In the genomic region with DNA sequence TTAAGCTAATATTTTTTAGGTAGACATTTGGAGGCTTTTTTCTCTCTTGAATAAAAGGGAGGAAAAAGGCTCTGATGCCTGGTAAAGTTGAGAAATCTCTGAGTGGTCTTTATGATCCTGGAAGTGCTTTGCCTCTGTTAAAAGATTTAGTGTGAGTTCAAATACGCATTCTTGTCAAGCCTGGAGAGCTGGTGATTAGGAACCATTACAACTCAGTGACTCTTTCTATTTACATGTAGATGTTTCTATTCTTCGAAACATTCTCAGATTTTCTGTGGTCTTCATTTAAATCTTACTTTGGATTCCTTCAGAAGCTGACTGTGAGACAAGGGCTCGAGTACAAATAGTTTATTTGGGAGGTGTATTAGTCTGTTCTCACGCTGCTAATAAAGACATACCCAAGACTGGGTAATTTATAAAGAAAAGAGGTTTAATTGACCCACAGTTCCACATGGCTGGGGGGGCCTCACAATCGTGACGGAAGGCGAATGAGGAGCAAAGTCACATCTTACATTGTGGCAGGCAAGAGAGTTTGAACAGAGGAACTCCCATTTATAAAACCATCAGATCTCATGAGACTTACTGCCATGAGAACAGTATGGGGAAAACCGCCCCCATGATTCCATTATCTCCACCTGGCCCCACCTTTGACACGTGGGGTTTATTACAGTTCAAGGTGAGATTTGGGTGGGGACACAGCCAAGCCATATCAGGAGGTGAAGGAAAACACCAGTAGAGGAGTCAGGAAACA, we compare ENCODE assay signal across 27 cellular contexts.
DNase-seq lines count a peak whose midpoint lies in the region; ATAC-seq and TF ChIP-seq lines count a peak whose summit lies in the region.
"Had no signal": no experiment of that assay in that cellular context is flagged by ENCODE, and none has a peak within 500 bp of the region (broad histone marks: within the 10 kb centered on the region; RNA-seq: fewer than 3 reads in every experiment).

No MANE protein-coding gene starts in this region.

- no peaks in the 10 kb centered on the region for H3K27me3 ChIP-seq in HAP-1 (ENCODE audit: low read depth)
- H3K27me3 ChIP-seq in iPS DF 6.9 (ENCODE audit: control insufficient read depth, insufficient read depth, low read length) = no peaks in the 10 kb centered on the region
- peaks cover 25% of the 10 kb centered on the region for H3K27me3 ChIP-seq in osteoblast (ENCODE audit: insufficient read depth, low read length)
- H3K27me3 ChIP-seq: MG63, transverse colon had no signal

- H3K4me1 ChIP-seq in HAP-1 = peaks cover 28% of the 10 kb centered on the region
- H3K4me1 ChIP-seq in iPS DF 6.9 (ENCODE audit: control insufficient read depth, insufficient read depth, low read length) = no peaks in the 10 kb centered on the region; the same call in 1 of the 2 replicates
- peaks cover 3% of the 10 kb centered on the region for H3K4me1 ChIP-seq in osteoblast (ENCODE audit: insufficient read depth, low read length)
- H3K4me1 ChIP-seq: breast epithelium, left ventricle myocardium inferior, transverse colon had no signal

- H2AFZ ChIP-seq in osteoblast (ENCODE audit: low read length) = no peak overlapping the region

- no peaks in the 10 kb centered on the region for H3K4me1 Mint-ChIP-seq in activated CD8-positive, alpha-beta T cell treated with anti-CD3 and anti-CD28 coated beads, Interleukin-2, amount 10 ng/mL, durations not matched to agents 7 days and 5 days (ENCODE audit: low read depth)
- H3K4me1 Mint-ChIP-seq: naive thymus-derived CD4-positive, alpha-beta T cell had no signal

- in situ Hi-C loops in HAP-1 (cut with MboI; ENCODE audit: low sequenced_read_pairs) = no loop called here

- no peaks in the 10 kb centered on the region for H3K27me3 Mint-ChIP-seq in activated CD8-positive, alpha-beta T cell treated with anti-CD3 and anti-CD28 coated beads, Interleukin-2, amount 10 ng/mL, durations not matched to agents 7 days and 5 days (ENCODE audit: low read depth)
- H3K27me3 Mint-ChIP-seq: T-helper 17 cell had no signal

- no peak overlapping the region for H3K4me2 ChIP-seq in osteoblast (ENCODE audit: insufficient read depth, low read length)
- H3K4me2 ChIP-seq: BLaER1 had no signal

- H3K4me3 Mint-ChIP-seq in activated CD8-positive, alpha-beta T cell treated with anti-CD3 and anti-CD28 coated beads, Interleukin-2, amount 10 ng/mL, durations not matched to agents 7 days and 5 days = no peak overlapping the region
- H3K4me3 Mint-ChIP-seq: T-helper 17 cell had no signal

- H3K36me3 ChIP-seq in HAP-1 (replicated peaks) (no peaks in the 10 kb centered on the region), iPS DF 6.9 (ENCODE audit: control insufficient read depth, insufficient read depth, low read length) (no peaks in the 10 kb centered on the region), osteoblast (ENCODE audit: insufficient read depth, low read length) (no peaks in the 10 kb centered on the region)
- H3K36me3 ChIP-seq: BLaER1, breast epithelium, left ventricle myocardium inferior, MG63, transverse colon had no signal

- no peaks in the 10 kb centered on the region for H3K79me2 ChIP-seq in osteoblast (ENCODE audit: insufficient read depth, low read length)

- no peaks in the 10 kb centered on the region for H4K20me1 ChIP-seq in osteoblast (ENCODE audit: insufficient read depth, low read length)
- H4K20me1 ChIP-seq: BLaER1 had no signal

- TF ChIP-seq CTCF in osteoblast (IDR thresholded peaks at IDR 0.05; ENCODE audit: extremely low read depth, low read depth, low read length) = no peak

- H3K36me3 Mint-ChIP-seq in activated CD8-positive, alpha-beta T cell treated with anti-CD3 and anti-CD28 coated beads, Interleukin-2, amount 10 ng/mL, durations not matched to agents 7 days and 5 days (ENCODE audit: low read depth) = no peaks in the 10 kb centered on the region
- H3K36me3 Mint-ChIP-seq: naive thymus-derived CD4-positive, alpha-beta T cell had no signal

- H3K9me3 ChIP-seq in HAP-1 = no peaks in the 10 kb centered on the region
- H3K9me3 ChIP-seq in iPS DF 6.9 (ENCODE audit: control insufficient read depth, insufficient read depth, low read length) = no peaks in the 10 kb centered on the region
- no peaks in the 10 kb centered on the region for H3K9me3 ChIP-seq in osteoblast (ENCODE audit: low read depth, low read length)
- H3K9me3 ChIP-seq: BLaER1, breast epithelium, left ventricle myocardium inferior, MG63, transverse colon had no signal

- H3K4me3 ChIP-seq in HAP-1 (no peak overlapping the region), iPS DF 6.9 (ENCODE audit: low read length) (no peak overlapping the region), osteoblast (ENCODE audit: insufficient read depth, low read length) (no peak overlapping the region)
- H3K4me3 ChIP-seq: BLaER1, breast epithelium, left ventricle myocardium inferior, MG63, transverse colon had no signal

- no peak for ATAC-seq in activated CD8-positive, alpha-beta T cell treated with anti-CD3 and anti-CD28 coated beads, Interleukin-2, amount 10 ng/mL, durations not matched to agents 7 days and 5 days
- ATAC-seq: naive thymus-derived CD4-positive, alpha-beta T cell; T-helper 17 cell had no signal

- CTCF ChIA-PET in activated CD8-positive, alpha-beta T cell treated with anti-CD3 and anti-CD28 coated beads, Interleukin-2, amount 10 ng/mL, durations not matched to agents 7 days and 5 days (lab: Charles Lee) = interaction anchor here (1.2 to 2.9 kb wide), 5 partner anchors 39 to 335 kb away, joined by 3 to 32 read pairs (median 4); partner anchors contain the start of gene CXorf38

- WGBS in iPS DF 6.9 (ENCODE audit: insufficient coverage, insufficient read length) = no CpG with 5 or more reads among the region's 9 CpGs

- POLR2A ChIA-PET in activated CD8-positive, alpha-beta T cell treated with anti-CD3 and anti-CD28 coated beads, Interleukin-2, amount 10 ng/mL, durations not matched to agents 7 days and 5 days (lab: Charles Lee) = no interaction called here

- no peaks in the 10 kb centered on the region for H3K9me3 Mint-ChIP-seq in activated CD8-positive, alpha-beta T cell treated with anti-CD3 and anti-CD28 coated beads, Interleukin-2, amount 10 ng/mL, durations not matched to agents 7 days and 5 days (ENCODE audit: insufficient read depth)
- H3K9me3 Mint-ChIP-seq: naive thymus-derived CD4-positive, alpha-beta T cell had no signal

- H3K27ac Mint-ChIP-seq in activated CD8-positive, alpha-beta T cell treated with anti-CD3 and anti-CD28 coated beads, Interleukin-2, amount 10 ng/mL, durations not matched to agents 7 days and 5 days = no peak overlapping the region
- H3K27ac Mint-ChIP-seq: naive thymus-derived CD4-positive, alpha-beta T cell; T-helper 17 cell had no signal

- H3K27ac ChIP-seq in iPS DF 6.9 (ENCODE audit: low read length) (no peak overlapping the region), osteoblast (ENCODE audit: low read depth, low read length) (no peak overlapping the region)
- H3K27ac ChIP-seq: BLaER1, breast epithelium, left ventricle myocardium inferior, transverse colon had no signal

- DNase-seq in HAP-1 (ENCODE audit: low spot score in 2 of 2) (peak; percentile 53 to 98), amniotic epithelial cell (ENCODE audit: low read depth) (peak; percentile 22), iPS DF 6.9 (ENCODE audit: low read depth, low spot score) (peak; percentile 27), osteoblast (ENCODE audit: insufficient read length, low spot score, missing footprints) (peak; percentile 34), posterior vena cava (ENCODE audit: low spot score) (no peak)
- no peak for DNase-seq in activated CD8-positive, alpha-beta T cell treated with anti-CD3 and anti-CD28 coated beads, Interleukin-2, amount 10 ng/mL, durations not matched to agents 7 days and 5 days
- no peak for DNase-seq in stimulated activated naive CD4-positive, alpha-beta T cell (lab: John Stamatoyannopoulos, UW)
- DNase-seq: activated CD4-positive, alpha-beta T cell treated with anti-CD3 and anti-CD28 coated beads for 1 hour; activated CD8-positive, alpha-beta memory T cell treated with anti-CD3 and anti-CD28 coated beads for 24 hours; activated gamma-delta T cell; effector CD4-positive, alpha-beta T cell; HCEC 1CT; head of caudate nucleus; KG1; left ventricle myocardium inferior; MG63; midbrain; naive thymus-derived CD4-positive, alpha-beta T cell; NCI-H2029 treated with DMSO at 0.1 percent for 48 hours; NCI-H2227 treated with DMSO at 0.1 percent for 48 hours; NCI-H748 treated with DMSO at 0.1 percent for 48 hours; retina; stimulated activated CD4-positive, alpha-beta T cell treated with anti-CD3 and anti-CD28 coated beads, Interleukin-2, amount 100 ng/mL, for 24 hours; T-helper 17 cell; transverse colon had no signal

- intact Hi-C loops in posterior vena cava (cut with DNase I) = loop anchor here in 1 of 2 donors (10.0 kb wide), 1 partner anchor 216 kb away; no protein-coding TSS in a partner anchor

Comparison
In these comparisons a context has a peak if more than half of its experiments do, and no peak if none do; other contexts are left out.
1. DNase-seq: peak in HAP-1 (2 of 2), amniotic epithelial cell (single experiment), iPS DF 6.9 (single experiment) and osteoblast (single experiment); none in activated CD8-positive, alpha-beta T cell treated with anti-CD3 and anti-CD28 coated beads, Interleukin-2, amount 10 ng/mL, durations not matched to agents 7 days and 5 days (single experiment), stimulated activated naive CD4-positive, alpha-beta T cell (0 of 6) and posterior vena cava (single experiment).